Comparison of ENCODE assay signal across 8 cellular contexts in genomic region chr7:42940985-42941847, GRCh38. TPM values are rescaled to one million over a fixed set of nuclear protein-coding genes. Genes with fewer than 3 reads are reported as not detected.
A peak's percentile ranks its signal among the peaks of the same experiment; 100 is the strongest.
DNase-seq lines count a peak whose midpoint lies in the region; ATAC-seq lines count a peak whose summit lies in the region.

No MANE protein-coding gene starts in this region.

- H3K36me3 ChIP-seq in effector memory CD4-positive, alpha-beta T cell (ENCODE audit: control insufficient read depth, insufficient read depth, low read length), result peaks cover 20% of the 10 kb centered on the region

- no peak overlapping the region for H3K27ac ChIP-seq in effector memory CD4-positive, alpha-beta T cell (ENCODE audit: insufficient read depth, low read length, poor library complexity, severe bottlenecking)

- H3K4me1 Mint-ChIP-seq in activated CD8-positive, alpha-beta T cell treated with anti-CD3 and anti-CD28 coated beads, Interleukin-2, amount 10 ng/mL, durations not matched to agents 7 days and 5 days (ENCODE audit: low read depth), result peaks cover 16% of the 10 kb centered on the region

- no peaks in the 10 kb centered on the region for H3K4me1 ChIP-seq in effector memory CD4-positive, alpha-beta T cell (ENCODE audit: control insufficient read depth, insufficient read depth, low read length, poor library complexity, severe bottlenecking)

- no peak overlapping the region for H3K4me3 Mint-ChIP-seq in activated CD8-positive, alpha-beta T cell treated with anti-CD3 and anti-CD28 coated beads, Interleukin-2, amount 10 ng/mL, durations not matched to agents 7 days and 5 days

- H3K4me3 ChIP-seq in effector memory CD4-positive, alpha-beta T cell (ENCODE audit: insufficient read depth, low read depth, low read length, poor library complexity, severe bottlenecking), result no peak overlapping the region

- ATAC-seq in HG03378 (IDR thresholded peaks at IDR 0.05; ENCODE audit: unreplicated experiment), result peak; percentile 47
- peak; percentile 77 for ATAC-seq in activated CD8-positive, alpha-beta T cell treated with anti-CD3 and anti-CD28 coated beads, Interleukin-2, amount 10 ng/mL, durations not matched to agents 7 days and 5 days

- H3K27me3 Mint-ChIP-seq in activated CD8-positive, alpha-beta T cell treated with anti-CD3 and anti-CD28 coated beads, Interleukin-2, amount 10 ng/mL, durations not matched to agents 7 days and 5 days (ENCODE audit: low read depth), result no peaks in the 10 kb centered on the region

- H3K36me3 Mint-ChIP-seq in activated CD8-positive, alpha-beta T cell treated with anti-CD3 and anti-CD28 coated beads, Interleukin-2, amount 10 ng/mL, durations not matched to agents 7 days and 5 days (ENCODE audit: low read depth), result peaks cover 15% of the 10 kb centered on the region

- no peaks in the 10 kb centered on the region for H3K9me3 Mint-ChIP-seq in activated CD8-positive, alpha-beta T cell treated with anti-CD3 and anti-CD28 coated beads, Interleukin-2, amount 10 ng/mL, durations not matched to agents 7 days and 5 days (ENCODE audit: insufficient read depth)

- H3K9me3 ChIP-seq in effector memory CD4-positive, alpha-beta T cell (ENCODE audit: control insufficient read depth, low read length), result no peaks in the 10 kb centered on the region

- CTCF ChIA-PET in activated CD8-positive, alpha-beta T cell treated with anti-CD3 and anti-CD28 coated beads, Interleukin-2, amount 10 ng/mL, durations not matched to agents 7 days and 5 days (lab: Charles Lee), result interaction anchor here (0.6 to 4.9 kb wide), 25 partner anchors 10 to 485 kb away, joined by 3 to 68 read pairs (median 3); partner anchors contain the start of genes C7orf25, MRPL32 and PSMA2

- no peak overlapping the region for H3K27ac Mint-ChIP-seq in activated CD8-positive, alpha-beta T cell treated with anti-CD3 and anti-CD28 coated beads, Interleukin-2, amount 10 ng/mL, durations not matched to agents 7 days and 5 days

- no peaks in the 10 kb centered on the region for H3K27me3 ChIP-seq in effector memory CD4-positive, alpha-beta T cell (replicated peaks; ENCODE audit: control insufficient read depth, insufficient read depth, low read length, poor library complexity, severe bottlenecking)

- POLR2A ChIA-PET in activated CD8-positive, alpha-beta T cell treated with anti-CD3 and anti-CD28 coated beads, Interleukin-2, amount 10 ng/mL, durations not matched to agents 7 days and 5 days (lab: Charles Lee), result interaction anchor here (1.0 kb wide), 1 partner anchor 9 kb away, joined by 5 read pairs; the partner anchor contains the start of genes MRPL32 and PSMA2

- DNase-seq in activated gamma-delta T cell treated with Interleukin-2 at 50 U/mL for 16 hours, result peak; percentile 73
- DNase-seq in activated gamma-delta T cell (lab: John Stamatoyannopoulos, UW), result no peak
- DNase-seq in NCI-H82 (lab: John Stamatoyannopoulos, UW), result peak; percentile 85
- DNase-seq in activated CD8-positive, alpha-beta T cell treated with anti-CD3 and anti-CD28 coated beads, Interleukin-2, amount 10 ng/mL, durations not matched to agents 7 days and 5 days, result peak; percentile 86
- peak; percentile 27 to 41 (median 32) for DNase-seq in effector memory CD4-positive, alpha-beta T cell
- DNase-seq in midbrain (lab: John Stamatoyannopoulos, UW), result peak; percentile 79
- DNase-seq in stimulated activated CD8-positive, alpha-beta memory T cell treated with anti-CD3 and anti-CD28 coated beads, Interleukin-4, amount 100 ng/mL, for 1 hour (ENCODE audit: low read depth in 2 of 2, low spot score in 1 of 2), result peak; percentile 54 to 58

RNA-seq across cellular contexts. Expression of gene MRPL32, which starts 9.0 kb away (rescaled TPM):
- 10 to 100 TPM; 38.7 to 41.6 TPM for total RNA-seq in activated CD8-positive, alpha-beta T cell treated with anti-CD3 and anti-CD28 coated beads, Interleukin-2, amount 10 ng/mL, durations not matched to agents 7 days and 5 days

RNA-seq across cellular contexts. Expression of gene PSMA2, which starts 9.2 kb away (rescaled TPM):
- total RNA-seq in activated CD8-positive, alpha-beta T cell treated with anti-CD3 and anti-CD28 coated beads, Interleukin-2, amount 10 ng/mL, durations not matched to agents 7 days and 5 days, result 100 to 1,000 TPM; 131 to 154 TPM

RNA-seq across cellular contexts. Expression of gene C7orf25, which starts 29.3 kb away (rescaled TPM):
- 1 to 10 TPM; 6.0 to 7.2 TPM for total RNA-seq in activated CD8-positive, alpha-beta T cell treated with anti-CD3 and anti-CD28 coated beads, Interleukin-2, amount 10 ng/mL, durations not matched to agents 7 days and 5 days
